Comparison of ENCODE assay signal across 1 cellular context in the genomic region with DNA sequence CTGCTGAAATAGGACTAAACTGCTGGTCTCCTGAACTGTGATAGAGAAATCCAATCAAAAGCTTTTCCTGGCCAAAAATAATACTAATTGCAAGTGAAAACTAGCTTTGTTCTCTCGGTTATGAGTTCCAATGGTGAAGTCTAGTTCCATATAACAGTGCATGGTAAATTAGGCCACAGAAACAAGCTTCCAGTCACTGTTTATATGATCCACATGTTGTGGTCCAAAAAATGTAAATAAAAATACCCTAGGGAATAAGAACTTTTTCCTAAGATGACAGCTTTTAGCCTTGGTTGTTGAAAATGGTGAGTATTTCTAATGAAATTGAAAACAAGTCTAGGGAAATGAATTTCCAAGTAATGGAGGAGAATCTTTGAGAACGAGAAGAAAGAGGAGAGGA.
TF ChIP-seq lines count a peak whose summit lies in the region.

No MANE protein-coding gene starts in this region.

TF ChIP-seq in HCT116, 20 proteins besides CTCF, POLR2A, EP300 and RAD21 (continued from another document):
- no peak for TF ChIP-seq EGR1 (IDR thresholded peaks at IDR 0.05; ENCODE audit: low read depth)
- no peak for TF ChIP-seq SIN3A (IDR thresholded peaks at IDR 0.05; ENCODE audit: low read depth)
- TF ChIP-seq, protein P1, sequence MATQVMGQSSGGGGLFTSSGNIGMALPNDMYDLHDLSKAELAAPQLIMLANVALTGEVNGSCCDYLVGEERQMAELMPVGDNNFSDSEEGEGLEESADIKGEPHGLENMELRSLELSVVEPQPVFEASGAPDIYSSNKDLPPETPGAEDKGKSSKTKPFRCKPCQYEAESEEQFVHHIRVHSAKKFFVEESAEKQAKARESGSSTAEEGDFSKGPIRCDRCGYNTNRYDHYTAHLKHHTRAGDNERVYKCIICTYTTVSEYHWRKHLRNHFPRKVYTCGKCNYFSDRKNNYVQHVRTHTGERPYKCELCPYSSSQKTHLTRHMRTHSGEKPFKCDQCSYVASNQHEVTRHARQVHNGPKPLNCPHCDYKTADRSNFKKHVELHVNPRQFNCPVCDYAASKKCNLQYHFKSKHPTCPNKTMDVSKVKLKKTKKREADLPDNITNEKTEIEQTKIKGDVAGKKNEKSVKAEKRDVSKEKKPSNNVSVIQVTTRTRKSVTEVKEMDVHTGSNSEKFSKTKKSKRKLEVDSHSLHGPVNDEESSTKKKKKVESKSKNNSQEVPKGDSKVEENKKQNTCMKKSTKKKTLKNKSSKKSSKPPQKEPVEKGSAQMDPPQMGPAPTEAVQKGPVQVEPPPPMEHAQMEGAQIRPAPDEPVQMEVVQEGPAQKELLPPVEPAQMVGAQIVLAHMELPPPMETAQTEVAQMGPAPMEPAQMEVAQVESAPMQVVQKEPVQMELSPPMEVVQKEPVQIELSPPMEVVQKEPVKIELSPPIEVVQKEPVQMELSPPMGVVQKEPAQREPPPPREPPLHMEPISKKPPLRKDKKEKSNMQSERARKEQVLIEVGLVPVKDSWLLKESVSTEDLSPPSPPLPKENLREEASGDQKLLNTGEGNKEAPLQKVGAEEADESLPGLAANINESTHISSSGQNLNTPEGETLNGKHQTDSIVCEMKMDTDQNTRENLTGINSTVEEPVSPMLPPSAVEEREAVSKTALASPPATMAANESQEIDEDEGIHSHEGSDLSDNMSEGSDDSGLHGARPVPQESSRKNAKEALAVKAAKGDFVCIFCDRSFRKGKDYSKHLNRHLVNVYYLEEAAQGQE (IDR thresholded peaks at IDR 0.05; ENCODE audit: low read depth) = no peak
- no peak for TF ChIP-seq ZFX (IDR thresholded peaks at IDR 0.05)
